Comparison of ENCODE assay signal across 12 cellular contexts in genomic region chr3:143157957-143158548, GRCh38. TPM values are rescaled to one million over a fixed set of nuclear protein-coding genes. Genes with fewer than 3 reads are reported as not detected.
DNase-seq lines count a peak whose midpoint lies in the region; ATAC-seq lines count a peak whose summit lies in the region.
"Had no signal": no experiment of that assay in that cellular context is flagged by ENCODE, and none has a peak within 500 bp of the region (broad histone marks: within the 10 kb centered on the region; RNA-seq: fewer than 3 reads in every experiment).

No MANE protein-coding gene starts in this region.

- peak; percentile 79 for ATAC-seq in activated CD8-positive, alpha-beta memory T cell treated with anti-CD3 and anti-CD28 coated beads, Interleukin-2, amount 10 ng/mL, durations not matched to agents 7 days and 5 days
- ATAC-seq in HG02588 (IDR thresholded peaks at IDR 0.05; ENCODE audit: unreplicated experiment) (peak; percentile 66), HG03558 (IDR thresholded peaks at IDR 0.05; ENCODE audit: extremely low read depth, unreplicated experiment) (peak; percentile 40)
- peak; percentile 92 for ATAC-seq in stimulated activated effector memory CD8-positive, alpha-beta T cell treated with anti-CD3 and anti-CD28 coated beads, Interleukin-12 subunit alpha, Interleukin-12 subunit beta, amount 100 ng/mL, for 72 hours

- H3K36me3 Mint-ChIP-seq in activated CD8-positive, alpha-beta memory T cell treated with anti-CD3 and anti-CD28 coated beads, Interleukin-2, amount 10 ng/mL, durations not matched to agents 7 days and 5 days: no peaks in the 10 kb centered on the region
- no peaks in the 10 kb centered on the region for H3K36me3 Mint-ChIP-seq in stimulated activated effector memory CD8-positive, alpha-beta T cell treated with anti-CD3 and anti-CD28 coated beads, Interleukin-12 subunit alpha, Interleukin-12 subunit beta, amount 100 ng/mL, for 72 hours
- H3K36me3 Mint-ChIP-seq: mesothelial cell of epicardium had no signal

- DNase-seq in activated CD8-positive, alpha-beta memory T cell treated with anti-CD3 and anti-CD28 coated beads, Interleukin-2, amount 10 ng/mL, durations not matched to agents 7 days and 5 days: no peak
- DNase-seq in activated CD8-positive, alpha-beta memory T cell treated with anti-CD3 and anti-CD28 coated beads for 24 hours: no peak
- no peak for DNase-seq in stimulated activated effector memory CD8-positive, alpha-beta T cell treated with anti-CD3 and anti-CD28 coated beads, Interleukin-12 subunit alpha, Interleukin-12 subunit beta, amount 100 ng/mL, for 72 hours (ENCODE audit: low spot score in 2 of 2)
- DNase-seq in NCI-H146 treated with DMSO at 0.1 percent for 48 hours (lab: John Stamatoyannopoulos, UW; ENCODE audit: unreplicated experiment): no peak
- DNase-seq in UCSD-AML1 (lab: John Stamatoyannopoulos, UW; ENCODE audit: unreplicated experiment): no peak
- DNase-seq in germinal center (ENCODE audit: low spot score): no peak
- DNase-seq: activated naive CD4-positive, alpha-beta T cell; NCI-H1105; stimulated activated CD4-positive, alpha-beta T cell treated with anti-CD3 and anti-CD28 coated beads, Interleukin-4, amount 100 ng/mL, for 1 hour had no signal

- H3K4me1 Mint-ChIP-seq in activated CD8-positive, alpha-beta memory T cell treated with anti-CD3 and anti-CD28 coated beads, Interleukin-2, amount 10 ng/mL, durations not matched to agents 7 days and 5 days: peaks cover 26% of the 10 kb centered on the region
- H3K4me1 Mint-ChIP-seq in stimulated activated effector memory CD8-positive, alpha-beta T cell treated with anti-CD3 and anti-CD28 coated beads, Interleukin-12 subunit alpha, Interleukin-12 subunit beta, amount 100 ng/mL, for 72 hours: peaks cover 17% of the 10 kb centered on the region

- H3K9me3 Mint-ChIP-seq in activated CD8-positive, alpha-beta memory T cell treated with anti-CD3 and anti-CD28 coated beads, Interleukin-2, amount 10 ng/mL, durations not matched to agents 7 days and 5 days (ENCODE audit: low read depth): no peaks in the 10 kb centered on the region
- H3K9me3 Mint-ChIP-seq in stimulated activated effector memory CD8-positive, alpha-beta T cell treated with anti-CD3 and anti-CD28 coated beads, Interleukin-12 subunit alpha, Interleukin-12 subunit beta, amount 100 ng/mL, for 72 hours: no peaks in the 10 kb centered on the region
- H3K9me3 Mint-ChIP-seq: mesothelial cell of epicardium had no signal

- peaks cover 2% of the 10 kb centered on the region for H3K27me3 Mint-ChIP-seq in activated CD8-positive, alpha-beta memory T cell treated with anti-CD3 and anti-CD28 coated beads, Interleukin-2, amount 10 ng/mL, durations not matched to agents 7 days and 5 days

- H3K27ac Mint-ChIP-seq in activated CD8-positive, alpha-beta memory T cell treated with anti-CD3 and anti-CD28 coated beads, Interleukin-2, amount 10 ng/mL, durations not matched to agents 7 days and 5 days: peak overlapping the region; percentile 52
- H3K27ac Mint-ChIP-seq in stimulated activated effector memory CD8-positive, alpha-beta T cell treated with anti-CD3 and anti-CD28 coated beads, Interleukin-12 subunit alpha, Interleukin-12 subunit beta, amount 100 ng/mL, for 72 hours: no peak overlapping the region
- H3K27ac Mint-ChIP-seq: mesothelial cell of epicardium had no signal

- no peak overlapping the region for H3K4me3 Mint-ChIP-seq in activated CD8-positive, alpha-beta memory T cell treated with anti-CD3 and anti-CD28 coated beads, Interleukin-2, amount 10 ng/mL, durations not matched to agents 7 days and 5 days
- H3K4me3 Mint-ChIP-seq in stimulated activated effector memory CD8-positive, alpha-beta T cell treated with anti-CD3 and anti-CD28 coated beads, Interleukin-12 subunit alpha, Interleukin-12 subunit beta, amount 100 ng/mL, for 72 hours: no peak overlapping the region
- H3K4me3 Mint-ChIP-seq: mesothelial cell of epicardium had no signal

- CTCF ChIA-PET in activated CD8-positive, alpha-beta memory T cell treated with anti-CD3 and anti-CD28 coated beads, Interleukin-2, amount 10 ng/mL, durations not matched to agents 7 days and 5 days (lab: Charles Lee): interaction anchor here (0.6 to 2.7 kb wide), 4 partner anchors 10 to 276 kb away, joined by 3 to 8 read pairs (median 3); no protein-coding TSS in a partner anchor

RNA-seq across cellular contexts. Expression of gene CHST2, which starts 38.5 kb away (rescaled TPM):
- total RNA-seq in activated CD8-positive, alpha-beta memory T cell treated with anti-CD3 and anti-CD28 coated beads, Interleukin-2, amount 10 ng/mL, durations not matched to agents 7 days and 5 days: 10 to 100 TPM in 1 of 2 experiments, 1 to 10 TPM in 1; 2.9 to 16.3 TPM

Comparison
In these comparisons a context has a peak if more than half of its experiments do, and no peak if none do; other contexts are left out.
1. ATAC-seq: peak in every context shown above with its lines; median percentile 92 in stimulated activated effector memory CD8-positive, alpha-beta T cell treated with anti-CD3 and anti-CD28 coated beads, Interleukin-12 subunit alpha, Interleukin-12 subunit beta, amount 100 ng/mL, for 72 hours; 79 in activated CD8-positive, alpha-beta memory T cell treated with anti-CD3 and anti-CD28 coated beads, Interleukin-2, amount 10 ng/mL, durations not matched to agents 7 days and 5 days; 66 in HG02588; 40 in HG03558.